Comparison of ENCODE assay signal across 10 cellular contexts in the genomic region with DNA sequence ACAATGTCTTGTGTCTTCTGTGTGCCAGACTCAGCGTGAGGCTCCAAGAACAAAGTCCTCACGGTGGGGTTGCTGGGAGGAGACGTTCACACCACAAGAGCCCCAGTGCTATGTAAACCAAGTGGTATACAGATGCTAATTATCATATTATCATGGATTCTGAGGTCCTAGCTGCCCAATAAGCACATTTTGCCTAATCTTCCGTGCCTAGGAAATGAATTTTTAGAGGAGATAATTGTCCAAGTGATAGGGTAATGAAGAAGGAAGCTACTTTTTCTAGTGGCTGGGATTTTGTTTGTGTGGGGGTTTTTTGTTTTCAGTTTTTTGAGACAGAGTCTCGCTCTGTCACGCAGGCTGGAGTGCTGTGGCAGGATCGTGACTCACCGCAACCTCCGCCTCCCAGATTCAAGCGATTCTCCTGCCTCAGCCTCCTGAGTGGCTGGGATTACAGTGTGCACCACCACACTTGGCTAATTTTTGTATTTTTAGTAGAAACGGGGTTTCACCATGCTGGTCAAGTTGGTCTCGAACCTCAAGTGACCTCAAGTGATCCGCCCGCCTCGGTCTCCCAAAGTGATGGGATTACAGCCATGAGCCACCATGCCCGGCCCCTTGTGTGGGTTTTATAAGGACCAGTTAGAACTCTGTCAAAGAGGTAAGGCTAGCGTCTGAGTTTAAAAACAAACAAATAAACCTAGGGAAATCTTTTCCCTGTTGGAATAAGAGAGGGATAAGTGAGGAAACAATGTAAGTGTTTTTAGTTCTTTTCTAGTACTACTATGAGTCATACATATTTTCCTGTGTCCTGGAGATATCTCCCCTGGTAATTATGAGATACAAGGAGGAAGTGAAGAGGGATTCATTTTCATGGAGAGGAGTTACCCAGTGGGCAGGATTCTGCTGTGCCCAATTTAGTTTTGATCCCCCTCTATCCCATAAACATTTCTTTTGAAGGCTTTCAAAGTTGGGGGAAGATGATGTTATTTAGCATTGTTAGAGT. TPM values are rescaled to one million over a fixed set of nuclear protein-coding genes. Genes with fewer than 3 reads are reported as not detected.
A peak's percentile ranks its signal among the peaks of the same experiment; 100 is the strongest.
DNase-seq lines count a peak whose midpoint lies in the region; ATAC-seq, FAIRE-seq and TF ChIP-seq lines count a peak whose summit lies in the region.
"Had no signal": no experiment of that assay in that cellular context is flagged by ENCODE, and none has a peak within 500 bp of the region (broad histone marks: within the 10 kb centered on the region; RNA-seq: fewer than 3 reads in every experiment).

No MANE protein-coding gene starts in this region.

- H3K56ac ChIP-seq in H1 (replicated peaks; ENCODE audit: insufficient read length, low read depth, low read length) (no peak overlapping the region), mesendoderm (ENCODE audit: low read length) (peak overlapping the region; percentile 63)

- WGBS in H1 (ENCODE audit: extremely low coverage in 1 of 2, insufficient coverage in 1 of 2, insufficient read length in 1 of 2, insufficient replicate concordance in 2 of 2, low coverage in 1 of 2, low lambda C conversion rate in 2 of 2, missing lambda C conversion rate in 1 of 2), 2 experiments = 7% methylated on average over 17 of the region's 17 CpGs; no CpG with 5 or more reads in 1 of the 2 experiments
- no CpG with 5 or more reads among the region's 17 CpGs for WGBS in mesendoderm (ENCODE audit: extremely low coverage, insufficient coverage, low lambda C conversion rate)

- H3K4me3 ChIP-seq in H1 (ENCODE audit: extremely low read depth in 1 of 4, insufficient read depth in 2 of 4, low read depth in 3 of 4, low read length in 4 of 4) (peak overlapping the region in 1 of 4 experiments; percentile 27; a peak in 2 of 8 replicates), mesendoderm (ENCODE audit: low read length) (no peak overlapping the region), SJCRH30 (no peak overlapping the region)

- H3K18ac ChIP-seq in H1 (ENCODE audit: extremely low read depth, low read length) = peak overlapping the region; percentile 64
- no peak overlapping the region for H3K18ac ChIP-seq in mesendoderm (ENCODE audit: low read length)

- H3K9me3 ChIP-seq in H1 (ENCODE audit: insufficient read depth in 2 of 2, low read depth in 1 of 2, low read length in 1 of 2) (no peaks in the 10 kb centered on the region), SJCRH30 (replicated peaks) (no peaks in the 10 kb centered on the region)

- H3K36me3 ChIP-seq in H1 (ENCODE audit: control insufficient read depth in 2 of 4, insufficient read depth in 4 of 4, low read length in 3 of 4) (no peaks in the 10 kb centered on the region), mesendoderm (ENCODE audit: control insufficient read depth, insufficient read depth, low read length) (no peaks in the 10 kb centered on the region), SJCRH30 (no peaks in the 10 kb centered on the region)

- no peak overlapping the region for H2BK15ac ChIP-seq in H1 (ENCODE audit: low read length)
- H2BK15ac ChIP-seq in mesendoderm (replicated peaks; ENCODE audit: low read depth) = peak overlapping the region; percentile 13

- H3K9ac ChIP-seq in H1 (replicated peaks in 1 of 4; ENCODE audit: extremely low read depth in 1 of 4, low read depth in 3 of 4, low read length in 3 of 4) = no peak overlapping the region
- peak overlapping the region; percentile 9 for H3K9ac ChIP-seq in mesendoderm (ENCODE audit: low read length)

- no peak for TF ChIP-seq RAD21 in H1 (IDR thresholded peaks at IDR 0.05 in 1 of 2, conservative IDR thresholded peaks at IDR 0.05 in 1 of 2; ENCODE audit: low read depth in 2 of 2, low read length in 2 of 2)

- no peak overlapping the region for H3K4ac ChIP-seq in H1 (replicated peaks; ENCODE audit: insufficient read length, low read depth, low read length)
- no peak overlapping the region for H3K4ac ChIP-seq in mesendoderm (ENCODE audit: low read depth, low read length)

- H2BK120ac ChIP-seq in H1 (replicated peaks; ENCODE audit: low read depth, low read length) (peak overlapping the region; percentile 35), mesendoderm (ENCODE audit: low read depth, low read length) (peak overlapping the region; percentile 8)

- H2AK5ac ChIP-seq in H1 (ENCODE audit: low read depth, low read length) (no peak overlapping the region; the same call in 1 of the 2 replicates), mesendoderm (ENCODE audit: low read length) (no peak overlapping the region)

- no peak overlapping the region for H3K23ac ChIP-seq in H1 (ENCODE audit: insufficient read length)
- no peak overlapping the region for H3K23ac ChIP-seq in mesendoderm (ENCODE audit: low read length)

- no peaks in the 10 kb centered on the region for H4K20me1 ChIP-seq in H1 (replicated peaks in 1 of 2; ENCODE audit: control insufficient read depth in 1 of 2, insufficient read depth in 2 of 2, low read length in 2 of 2)

- DNase-seq in EL = peak; percentile 66
- peak; percentile 26 for DNase-seq in NCI-H2227 treated with DMSO at 0.1 percent for 48 hours (lab: John Stamatoyannopoulos, UW)
- peak in 1 of 2 experiments; percentile 95 for DNase-seq in H1 (ENCODE audit: low read depth in 1 of 2, low spot score in 2 of 2)
- peak; percentile 97 for DNase-seq in mesendoderm
- DNase-seq in activated CD4-positive, alpha-beta T cell treated with anti-CD3 and anti-CD28 coated beads for 1 hour = no peak
- DNase-seq in SJCRH30 = no peak
- DNase-seq: activated CD4-positive, alpha-beta T cell treated with anti-CD3 and anti-CD28 coated beads, Interleukin-2, amount 10 ng/mL, durations not matched to agents 7 days and 5 days; activated naive CD4-positive, alpha-beta T cell had no signal

- H3K27me3 ChIP-seq in H1 (replicated peaks in 1 of 4; ENCODE audit: control insufficient read depth in 3 of 4, extremely low read depth in 1 of 4, insufficient read depth in 3 of 4, low read length in 3 of 4) (peaks cover 0 to 3% (median 1%) of the 10 kb centered on the region in 4 experiments; a peak in 2 of 7 replicates), mesendoderm (ENCODE audit: insufficient read depth, low read length, poor library complexity) (no peaks in the 10 kb centered on the region), SJCRH30 (no peaks in the 10 kb centered on the region)

- TF ChIP-seq EP300 in H1 (IDR thresholded peaks at IDR 0.05; ENCODE audit: borderline replicate concordance in 1 of 2, low read depth in 2 of 2, low read length in 2 of 2) = peak in 1 of 2 experiments; percentile 95; a peak in 2 of 3 replicates

- TF ChIP-seq POLR2A in H1 (IDR thresholded peaks at IDR 0.05; ENCODE audit: control extremely low read depth in 1 of 2, low read depth in 2 of 2, low read length in 2 of 2) (no peak), GM18505 (IDR thresholded peaks at IDR 0.05; ENCODE audit: borderline replicate concordance, extremely low read depth, insufficient read depth, insufficient read length) (no peak)

- ATAC-seq in GM21447 (IDR thresholded peaks at IDR 0.05; ENCODE audit: unreplicated experiment) = no peak
- no peak for ATAC-seq in GM18505 (IDR thresholded peaks at IDR 0.05; ENCODE audit: unreplicated experiment)

- peaks cover 12 to 24% (median 18%) of the 10 kb centered on the region in 4 experiments for H3K4me1 ChIP-seq in H1 (replicated peaks in 1 of 4; ENCODE audit: control insufficient read depth in 3 of 4, insufficient read depth in 4 of 4, low read length in 3 of 4)
- H3K4me1 ChIP-seq in mesendoderm (ENCODE audit: control insufficient read depth, low read depth, low read length) = peaks cover 24% of the 10 kb centered on the region
- no peaks in the 10 kb centered on the region for H3K4me1 ChIP-seq in SJCRH30

- H2BK5ac ChIP-seq in H1 (ENCODE audit: low read depth, low read length) = peak overlapping the region; percentile 83
- H2BK5ac ChIP-seq in mesendoderm (ENCODE audit: low read length) = peak overlapping the region; percentile 26

- H3K27ac ChIP-seq in H1 (ENCODE audit: low read depth, low read length) (no peak overlapping the region), mesendoderm (ENCODE audit: low read depth, low read length) (peak overlapping the region; percentile 82), SJCRH30 (no peak overlapping the region)

- no peaks in the 10 kb centered on the region for H3K79me2 ChIP-seq in H1 (ENCODE audit: control insufficient read depth in 1 of 2, insufficient read depth in 2 of 2, low read length in 2 of 2)
- no peaks in the 10 kb centered on the region for H3K79me2 ChIP-seq in mesendoderm (ENCODE audit: control insufficient read depth, insufficient read depth, low read length)

- H4K5ac ChIP-seq in H1 (ENCODE audit: insufficient read length, low read depth, low read length) = no peak overlapping the region
- H4K5ac ChIP-seq in mesendoderm (ENCODE audit: low read length) = no peak overlapping the region

- POLR2A ChIA-PET in H1 (lab: Charles Lee; ENCODE audit: partially characterized antibody) = interaction anchor here (1.0 to 2.4 kb wide), 12 partner anchors 8 to 177 kb away, joined by 3 to 12 read pairs (median 3); no protein-coding TSS in a partner anchor

- FAIRE-seq in H1 (lab: Jason Lieb, UNC) = peak; percentile 100

- H3K79me1 ChIP-seq in H1 (ENCODE audit: low read depth, low read length) = no peaks in the 10 kb centered on the region
- H3K79me1 ChIP-seq in mesendoderm (ENCODE audit: low read length) = no peaks in the 10 kb centered on the region

- peak overlapping the region; percentile 82; the same call in 1 of the 2 replicates for H2BK12ac ChIP-seq in H1 (ENCODE audit: low read depth, low read length)

- H3K23me2 ChIP-seq in H1 (ENCODE audit: low read depth, low read length) = no peaks in the 10 kb centered on the region

- H4K91ac ChIP-seq in H1 (replicated peaks; ENCODE audit: insufficient read length, low read length) = peak overlapping the region; percentile 45

- H4K8ac ChIP-seq in H1 (ENCODE audit: extremely low read depth, insufficient read depth, low read length) (no peak overlapping the region), mesendoderm (ENCODE audit: low read depth, low read length) (no peak overlapping the region)

- CTCF ChIA-PET in H1 (lab: Charles Lee; ENCODE audit: partially characterized antibody) = interaction anchor here (0.8 to 2.4 kb wide), 5 partner anchors 8 to 132 kb away, joined by 3 to 6 read pairs (median 3); no protein-coding TSS in a partner anchor

- H2AFZ ChIP-seq in H1 (ENCODE audit: low read length) = no peak overlapping the region

- H2BK20ac ChIP-seq in H1 (ENCODE audit: low read length) = peak overlapping the region; percentile 98; the same call in 1 of the 2 replicates

- H3K14ac ChIP-seq in H1 (ENCODE audit: insufficient read length) = no peak overlapping the region

- peak overlapping the region; percentile 22 to 53 for H3K4me2 ChIP-seq in H1 (ENCODE audit: insufficient read depth in 1 of 2, low read depth in 2 of 2, low read length in 2 of 2)
- no peak overlapping the region for H3K4me2 ChIP-seq in mesendoderm (ENCODE audit: low read length)

- no peak for TF ChIP-seq CTCF in H1 (IDR thresholded peaks at IDR 0.05; ENCODE audit: control extremely low read depth in 1 of 3, insufficient read depth in 1 of 3, low read depth in 1 of 3, low read length in 3 of 3)

RNA-seq across cellular contexts. Expression of gene SMAD7, which starts 9.5 kb away (rescaled TPM):
- total RNA-seq in H1 (2021; fragmentation: NEBNext Ultra II Directional; extraction: Animal tissue kit (Norgen Biotek cat#: 25700)) = 13.8 and 15.5 TPM in 2 replicates
- polyA plus RNA-seq in H1 (2011; rRNA removed) = 6.5 and 6.6 TPM in 2 replicates
- 6.1 TPM for polyA plus RNA-seq in H1 (2011; cell fraction: cytosol; rRNA removed)
- polyA plus RNA-seq in H1 (2011; cell fraction: nucleus; rRNA removed) = 9.4 TPM
- polyA plus RNA-seq in H1 (2012, experiment 1 of 2) = 3.7 to 4.5 TPM (median 4.3 TPM) in 4 replicates
- 4.8 TPM for polyA plus RNA-seq in H1 (2012, experiment 2 of 2)
- 12.4 TPM for polyA plus RNA-seq in H1 (2013, experiment 1 of 2)
- 12.0 TPM for polyA plus RNA-seq in H1 (2013, experiment 2 of 2)
- 10.3 and 13.5 TPM in 2 replicates for polyA minus RNA-seq in H1 (2011; rRNA and poly(A)+ RNA removed)
- 9.7 TPM for polyA minus RNA-seq in H1 (2011; cell fraction: cytosol; rRNA and poly(A)+ RNA removed)
- 9.4 TPM for polyA minus RNA-seq in H1 (2011; cell fraction: nucleus; rRNA and poly(A)+ RNA removed)
- 25.8 TPM for polyA plus RNA-seq in mesendoderm (2013, experiment 1 of 2)
- polyA plus RNA-seq in mesendoderm (2013, experiment 2 of 2) = 23.8 TPM
- 3.0 and 3.2 TPM in 2 replicates for total RNA-seq in SJCRH30 (2014; rRNA removed; shearing (Covaris generic))

Comparison
In these comparisons a context has a peak if more than half of its experiments do, and no peak if none do; other contexts are left out.
1. DNase-seq: peak in EL (single experiment), NCI-H2227 treated with DMSO at 0.1 percent for 48 hours (single experiment) and mesendoderm (single experiment); none in activated CD4-positive, alpha-beta T cell treated with anti-CD3 and anti-CD28 coated beads for 1 hour (single experiment) and SJCRH30 (0 of 2).